Comparison of ENCODE assay signal across 11 cellular contexts in the genomic region with DNA sequence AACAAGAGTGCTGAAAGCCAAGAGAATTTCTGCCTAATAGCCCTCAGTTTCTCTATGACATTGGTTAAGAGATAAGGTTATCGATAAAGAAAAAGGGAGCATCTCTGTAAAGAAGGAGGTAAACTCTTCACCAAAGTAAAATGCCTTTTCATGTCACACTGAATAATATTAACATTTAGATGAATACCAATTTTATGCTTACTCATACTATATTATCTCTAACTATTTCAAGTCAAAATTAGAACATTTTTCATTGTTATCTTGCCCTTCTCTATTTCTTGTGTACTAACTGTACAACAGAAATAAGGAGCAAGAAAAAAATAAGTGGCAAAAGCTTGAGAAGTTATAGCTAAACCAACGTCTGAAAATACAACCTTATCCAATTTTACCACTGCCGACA.
"Had no signal": no experiment of that assay in that cellular context is flagged by ENCODE, and none has a peak within 500 bp of the region (broad histone marks: within the 10 kb centered on the region; RNA-seq: fewer than 3 reads in every experiment).

No MANE protein-coding gene starts in this region.

- H3K4me3 ChIP-seq: GM23248, GM23338, HAP-1 had no signal

- FAIRE-seq: H1, H54 had no signal

- DNase-seq: GM23248, GOT3, H7, H9, HCEC 1CT, HFFc6 had no signal

- H3K36me3 ChIP-seq: HAP-1 had no signal

- H3K27ac ChIP-seq: GM23248 had no signal

- H3K9me3 Mint-ChIP-seq: GM23338, H9, HFFc6 had no signal

- H2AFZ ChIP-seq: GM23248, GM23338 had no signal

- H3K9me3 ChIP-seq: HAP-1 had no signal

- H3K9ac ChIP-seq: GM23248 had no signal

- H3K4me2 ChIP-seq: GM23338 had no signal

- ATAC-seq: GM23338, HCT116 had no signal

- H3K27ac Mint-ChIP-seq: GM23338, H9, HFFc6 had no signal

- H3K4me3 Mint-ChIP-seq: GM23338, H9, HFFc6 had no signal
